8 cellular contexts compared by ENCODE assay signal in the genomic region with DNA sequence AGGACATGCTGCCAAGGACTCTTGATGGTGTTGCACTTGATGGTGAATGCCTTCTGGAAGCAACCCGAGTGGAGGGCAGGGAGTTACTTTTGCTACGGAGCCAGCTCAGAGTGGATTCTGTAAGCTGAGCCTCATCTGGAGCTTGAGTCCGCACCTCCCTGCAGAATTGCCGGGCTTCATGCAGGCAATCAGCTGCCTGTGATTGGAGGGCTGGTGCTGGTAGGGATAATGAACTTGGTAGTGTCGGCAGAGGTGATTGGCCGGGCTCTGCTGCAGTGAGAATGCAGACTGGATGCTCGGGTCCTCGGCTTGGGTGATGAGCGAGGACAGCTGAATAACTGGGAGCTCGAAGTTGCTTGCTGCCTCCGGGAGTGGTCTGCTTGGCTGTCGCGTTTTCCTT. TPM values are rescaled to one million over a fixed set of nuclear protein-coding genes. Genes with fewer than 3 reads are reported as not detected.
DNase-seq lines count a peak whose midpoint lies in the region; ATAC-seq, FAIRE-seq and TF ChIP-seq lines count a peak whose summit lies in the region.

No MANE protein-coding gene starts in this region.

- H3K27ac ChIP-seq in astrocyte (ENCODE audit: low read depth, low read length) (peak overlapping the region; percentile 57), suprapubic skin (peak overlapping the region; percentile 24), PC-3 (ENCODE audit: low read length) (no peak overlapping the region)

- H3K4me3 Mint-ChIP-seq in HFFc6: peak overlapping the region; percentile 89
- no peak overlapping the region for H3K4me3 Mint-ChIP-seq in astrocyte (ENCODE audit: unreplicated experiment)

- peaks cover 57% of the 10 kb centered on the region for H3K4me1 Mint-ChIP-seq in HFFc6 (ENCODE audit: low read depth)
- peaks cover 15% of the 10 kb centered on the region for H3K4me1 Mint-ChIP-seq in astrocyte (ENCODE audit: low read depth, unreplicated experiment)

- TF ChIP-seq CTCF in HFFc6 (IDR thresholded peaks at IDR 0.05) (no peak), astrocyte (IDR thresholded peaks at IDR 0.05; ENCODE audit: insufficient read depth, low read depth, low read length) (no peak), suprapubic skin (IDR thresholded peaks at IDR 0.05) (no peak), PC-3 (conservative IDR thresholded peaks at IDR 0.05; ENCODE audit: low read depth, low read length) (no peak)

- H3K4me3 ChIP-seq in astrocyte (ENCODE audit: insufficient read depth, low read depth, low read length) (peak overlapping the region; percentile 56), suprapubic skin (no peak overlapping the region), PC-3 (ENCODE audit: low read length) (no peak overlapping the region)

- FAIRE-seq in astrocyte (lab: Jason Lieb, UNC): no peak

- peak overlapping the region; percentile 100 for H3K27ac Mint-ChIP-seq in HFFc6
- no peak overlapping the region for H3K27ac Mint-ChIP-seq in astrocyte (ENCODE audit: unreplicated experiment)

- H4K20me1 ChIP-seq in astrocyte (ENCODE audit: insufficient read depth, low read length) (peaks cover 20% of the 10 kb centered on the region), PC-3 (ENCODE audit: low read length) (no peaks in the 10 kb centered on the region)

- no peaks in the 10 kb centered on the region for H3K9me2 ChIP-seq in PC-3 (replicated peaks; ENCODE audit: low read length)

- H3F3A ChIP-seq in PC-3 (ENCODE audit: low read length, unreplicated experiment): peaks cover 5% of the 10 kb centered on the region

- WGBS in suprapubic skin: 46% methylated on average over 12 of the region's 13 CpGs

- no peak for ATAC-seq in HG03565 (IDR thresholded peaks at IDR 0.05; ENCODE audit: unreplicated experiment)
- ATAC-seq in PC-3: no peak

- TF ChIP-seq EP300 in suprapubic skin (IDR thresholded peaks at IDR 0.05): no peak

- TF ChIP-seq POLR2A in suprapubic skin (IDR thresholded peaks at IDR 0.05): no peak

- H3K27me3 Mint-ChIP-seq in HFFc6 (ENCODE audit: insufficient read depth): no peaks in the 10 kb centered on the region; the same call in 1 of the 2 replicates
- H3K27me3 Mint-ChIP-seq in astrocyte (ENCODE audit: low read depth, unreplicated experiment): no peaks in the 10 kb centered on the region

- H3K36me3 ChIP-seq in astrocyte (ENCODE audit: insufficient read depth, low read length) (peaks cover 4% of the 10 kb centered on the region), suprapubic skin (no peaks in the 10 kb centered on the region), PC-3 (ENCODE audit: low read depth, low read length) (no peaks in the 10 kb centered on the region)

- H3K4me1 ChIP-seq in astrocyte (ENCODE audit: insufficient read depth, low read length): peaks cover 44% of the 10 kb centered on the region
- peaks cover 48% of the 10 kb centered on the region for H3K4me1 ChIP-seq in suprapubic skin
- H3K4me1 ChIP-seq in PC-3 (ENCODE audit: insufficient read depth, low read length): peaks cover 22% of the 10 kb centered on the region

- no peaks in the 10 kb centered on the region for H3K9me3 Mint-ChIP-seq in HFFc6
- H3K9me3 Mint-ChIP-seq in astrocyte (ENCODE audit: unreplicated experiment): no peaks in the 10 kb centered on the region

- H2AFZ ChIP-seq in astrocyte (ENCODE audit: low read depth, low read length) (peak overlapping the region; percentile 53), PC-3 (ENCODE audit: low read length) (no peak overlapping the region)

- CTCF ChIA-PET in PC-3 (lab: Charles Lee): interaction anchor here (0.7 kb wide), 1 partner anchor 327 kb away, joined by 3 read pairs; no protein-coding TSS in a partner anchor

- DNase-seq in HFFc6 (peak; percentile 93), astrocyte (ENCODE audit: low read depth) (peak; percentile 92), inferior parietal cortex (ENCODE audit: extremely low spot score) (peak; percentile 83), suprapubic skin (ENCODE audit: low spot score in 2 of 2) (peak; percentile 76 to 84), NAMALWA (ENCODE audit: low spot score) (no peak), PC-3 (no peak), NOMO-1 (lab: John Stamatoyannopoulos, UW; ENCODE audit: unreplicated experiment in 2 of 2) (no peak)

- peaks cover 79% of the 10 kb centered on the region for H3K79me2 ChIP-seq in astrocyte (ENCODE audit: insufficient read depth, low read length)
- H3K79me2 ChIP-seq in PC-3 (ENCODE audit: low read length): peaks cover 63% of the 10 kb centered on the region

- H3K27me3 ChIP-seq in astrocyte (ENCODE audit: insufficient read depth, low read length) (no peaks in the 10 kb centered on the region), suprapubic skin (no peaks in the 10 kb centered on the region), PC-3 (ENCODE audit: low read length) (no peaks in the 10 kb centered on the region)

- peak overlapping the region; percentile 79 for H3K4me2 ChIP-seq in astrocyte (ENCODE audit: low read length)
- no peak overlapping the region for H3K4me2 ChIP-seq in PC-3 (ENCODE audit: low read length)

- intact Hi-C loops in PC-3 (cut with micrococcal nuclease): no loop called here

- H3K9me3 ChIP-seq in astrocyte (ENCODE audit: insufficient read depth, low read depth, low read length) (no peaks in the 10 kb centered on the region), suprapubic skin (no peaks in the 10 kb centered on the region), PC-3 (ENCODE audit: low read length) (no peaks in the 10 kb centered on the region)

- no TSS peak for BruUV-seq in PC-3 (replicated peaks; lab: Mats Ljungman, UMichigan)

- H3K9ac ChIP-seq in astrocyte (ENCODE audit: low read length) (peak overlapping the region; percentile 76), PC-3 (ENCODE audit: low read length) (no peak overlapping the region)

- H3K36me3 Mint-ChIP-seq in HFFc6 (ENCODE audit: low read depth) (no peaks in the 10 kb centered on the region; the same call in 1 of the 2 replicates), astrocyte (ENCODE audit: low read depth, unreplicated experiment) (peaks cover 2% of the 10 kb centered on the region)

- POLR2A ChIA-PET in PC-3 (lab: Charles Lee; ENCODE audit: unreplicated experiment): interaction anchor here (0.7 kb wide), 1 partner anchor 102 kb away, joined by 5 read pairs; no protein-coding TSS in a partner anchor

RNA-seq across cellular contexts. Expression of a gene that starts 23.1 kb away (rescaled TPM):
- 10 to 100 TPM; 16.5 to 20.7 (median 18.4) TPM for total RNA-seq in HFFc6 (2021; fragmentation: NEBNext Ultra II Directional; extraction: Animal tissue kit (Norgen Biotek cat#: 25700))
- 9.8 and 14.4 TPM in 2 replicates for total RNA-seq in astrocyte
- total RNA-seq in suprapubic skin: 100 to 1,000 TPM in 1 of 4 donors, 10 to 100 TPM in 3; 37.9 to 106 (median 66.5) TPM
- total RNA-seq in PC-3 (2014; rRNA removed): 25.2 and 37.0 TPM in 2 replicates

RNA-seq across cellular contexts. Expression of a gene that starts 24.0 kb away (rescaled TPM):
- total RNA-seq in HFFc6 (2021; fragmentation: NEBNext Ultra II Directional; extraction: Animal tissue kit (Norgen Biotek cat#: 25700)): 10 to 100 TPM in 3 of 6 experiments, 1 to 10 TPM in 3; 8.7 to 11.5 (median 9.8) TPM
- total RNA-seq in astrocyte: 9.6 and 10.2 TPM in 2 replicates
- total RNA-seq in suprapubic skin: 10 to 100 TPM in 3 of 4 donors, 1 to 10 TPM in 1; 9.6 to 14.7 (median 12.6) TPM
- total RNA-seq in PC-3 (2014; rRNA removed): 8.4 and 11.1 TPM in 2 replicates

RNA-seq across cellular contexts. Expression of a gene that starts 36.4 kb away (rescaled TPM):
- 10 to 100 TPM; 68.5 to 82.8 (median 70.6) TPM for total RNA-seq in HFFc6 (2021; fragmentation: NEBNext Ultra II Directional; extraction: Animal tissue kit (Norgen Biotek cat#: 25700))
- total RNA-seq in astrocyte (44.1 and 44.4 TPM in 2 replicates), suprapubic skin (10 to 100 TPM; 47.4 to 76.0 (median 55.9) TPM), PC-3 (2014; rRNA removed) (250 and 258 TPM in 2 replicates)

RNA-seq across cellular contexts. Expression of a gene that starts 58.1 kb away (rescaled TPM):
- not detected for total RNA-seq in HFFc6 (2021; fragmentation: NEBNext Ultra II Directional; extraction: Animal tissue kit (Norgen Biotek cat#: 25700))
- total RNA-seq in astrocyte: not detected in 2 replicates
- 10 to 100 TPM in 2 of 4 donors, 1 to 10 TPM in 2; 6.0 to 45.7 (median 22.3) TPM for total RNA-seq in suprapubic skin
- total RNA-seq in PC-3 (2014; rRNA removed): 153 and 154 TPM in 2 replicates

Comparison
In these comparisons a context has a peak if more than half of its experiments do, and no peak if none do; other contexts are left out.
1. DNase-seq: peak in HFFc6 (single experiment), astrocyte (single experiment), inferior parietal cortex (single experiment) and suprapubic skin (2 of 2); none in NAMALWA (single experiment), PC-3 (single experiment) and NOMO-1 (0 of 2).